ENCODE assay signal across 20 cellular contexts in genomic region chr17:2996208-2996855, GRCh38.
DNase-seq lines count a peak whose midpoint lies in the region; ATAC-seq and TF ChIP-seq lines count a peak whose summit lies in the region.
"Had no signal": no experiment of that assay in that cellular context is flagged by ENCODE, and none has a peak within 500 bp of the region (broad histone marks: within the 10 kb centered on the region; RNA-seq: fewer than 3 reads in every experiment).

No MANE protein-coding gene starts in this region.

- H3K9me3 ChIP-seq in body of pancreas: no peaks in the 10 kb centered on the region
- H3K9me3 ChIP-seq in skeletal muscle satellite cell (replicated peaks; ENCODE audit: low read length): no peaks in the 10 kb centered on the region
- H3K9me3 ChIP-seq: heart left ventricle had no signal

- peak overlapping the region; percentile 51 for H3K9ac ChIP-seq in skeletal muscle satellite cell (ENCODE audit: low read depth, low read length)

- H3K4me1 ChIP-seq in body of pancreas (peaks cover 26% of the 10 kb centered on the region), skeletal muscle satellite cell (ENCODE audit: control insufficient read depth, insufficient read depth, low read length) (peaks cover 24% of the 10 kb centered on the region)

- 42 to 43% methylated on average over 12 of the region's 12 CpGs for WGBS in body of pancreas, 2 donors

- H3K4me2 ChIP-seq in skeletal muscle satellite cell (ENCODE audit: low read length): no peak overlapping the region

- peak; percentile 61 to 75 (median 70) for DNase-seq in body of pancreas
- peak; percentile 44 for DNase-seq in islet precursor cell
- DNase-seq in NCI-H748 (lab: John Stamatoyannopoulos, UW; ENCODE audit: unreplicated experiment): no peak
- no peak for DNase-seq in activated CD4-positive, alpha-beta T cell treated with anti-CD3 and anti-CD28 coated beads for 1 hour
- no peak for DNase-seq in activated gamma-delta T cell (lab: John Stamatoyannopoulos, UW)
- DNase-seq: activated naive CD4-positive, alpha-beta T cell treated with Interleukin-2 at 50 U/mL for 16 hours; AML-193; brain microvascular endothelial cell; effector CD4-positive, alpha-beta T cell; Kasumi-1; kidney glomerular epithelial cell; naive B cell; NCI-H526; stimulated activated CD4-positive, alpha-beta T cell treated with anti-CD3 and anti-CD28 coated beads, Interleukin-4, amount 100 ng/mL, for 1 hour; SW 1271; WERI-Rb-1 had no signal

- peaks cover 0 to 13% of the 10 kb centered on the region in 2 donors for H3K36me3 ChIP-seq in body of pancreas (replicated peaks in 1 of 2; ENCODE audit: insufficient read depth in 1 of 2, low read depth in 2 of 2)
- H3K36me3 ChIP-seq in skeletal muscle satellite cell (ENCODE audit: insufficient read depth, low read length): no peaks in the 10 kb centered on the region
- H3K36me3 ChIP-seq: brain microvascular endothelial cell had no signal

- TF ChIP-seq CTCF in C4-2B (conservative IDR thresholded peaks at IDR 0.05) (no peak), body of pancreas (IDR thresholded peaks at IDR 0.05) (no peak)

- intact Hi-C loops in body of pancreas (cut with DNase I): no loop called here

- ATAC-seq in body of pancreas (peak; percentile 71), GM18907 (IDR thresholded peaks at IDR 0.05; ENCODE audit: unreplicated experiment) (no peak)
- ATAC-seq: heart left ventricle had no signal

- TF ChIP-seq POLR2A in body of pancreas (IDR thresholded peaks at IDR 0.05): no peak

- H3K27ac ChIP-seq in C4-2B: peak overlapping the region; percentile 96
- peak overlapping the region; percentile 78 to 89 (median 81) for H3K27ac ChIP-seq in body of pancreas
- H3K27ac ChIP-seq: brain microvascular endothelial cell, WERI-Rb-1 had no signal

- no peak overlapping the region for H3K4me3 ChIP-seq in body of pancreas
- H3K4me3 ChIP-seq in skeletal muscle satellite cell (ENCODE audit: low read length): no peak overlapping the region
- H3K4me3 ChIP-seq: heart left ventricle had no signal

- H3K27me3 ChIP-seq in body of pancreas: no peaks in the 10 kb centered on the region
- no peaks in the 10 kb centered on the region for H3K27me3 ChIP-seq in skeletal muscle satellite cell (ENCODE audit: control insufficient read depth, insufficient read depth, low read length)
- H3K27me3 ChIP-seq: brain microvascular endothelial cell, heart left ventricle had no signal

Comparison
In these comparisons a context has a peak if more than half of its experiments do, and no peak if none do; other contexts are left out.
1. DNase-seq: peak in body of pancreas (4 of 4) and islet precursor cell (single experiment); none in NCI-H748 (single experiment), activated CD4-positive, alpha-beta T cell treated with anti-CD3 and anti-CD28 coated beads for 1 hour (single experiment) and activated gamma-delta T cell (single experiment).